8 cellular contexts compared by ENCODE assay signal in genomic region chr15:68819451-68820204, GRCh38. TPM values are rescaled to one million over a fixed set of nuclear protein-coding genes. Genes with fewer than 3 reads are reported as not detected.
A peak's percentile ranks its signal among the peaks of the same experiment; 100 is the strongest.
DNase-seq lines count a peak whose midpoint lies in the region; ATAC-seq and TF ChIP-seq lines count a peak whose summit lies in the region.

No MANE protein-coding gene starts in this region.

- H3K56ac ChIP-seq in IMR-90 (ENCODE audit: extremely low read depth, insufficient read depth, low read length), result peak overlapping the region; percentile 90

- peak overlapping the region; percentile 90 for H3K9ac ChIP-seq in IMR-90 (ENCODE audit: low read depth, low read length)

- H3K4me2 ChIP-seq in DOHH2 (ENCODE audit: low read length), result peak overlapping the region; percentile 85
- H3K4me2 ChIP-seq in IMR-90 (ENCODE audit: low read depth, low read length), result peak overlapping the region; percentile 72

- peak overlapping the region; percentile 83 to 96 for H4K8ac ChIP-seq in IMR-90 (ENCODE audit: low read depth in 2 of 2, low read length in 2 of 2)

- H3K36me3 ChIP-seq in DOHH2 (ENCODE audit: control insufficient read depth, low read length), result peaks cover 65% of the 10 kb centered on the region
- H3K36me3 ChIP-seq in IMR-90 (ENCODE audit: control insufficient read depth, insufficient read depth, low read length), result no peaks in the 10 kb centered on the region

- TF ChIP-seq CTCF in DOHH2 (IDR thresholded peaks at IDR 0.05; ENCODE audit: low read depth, low read length, poor library complexity, severe bottlenecking) (no peak), IMR-90 (conservative IDR thresholded peaks at IDR 0.05; ENCODE audit: low read depth, low read length) (no peak)

- H3K9me2 ChIP-seq in DOHH2 (replicated peaks; ENCODE audit: control insufficient read depth, low read length), result no peaks in the 10 kb centered on the region

- H3K9me3 ChIP-seq in DOHH2 (ENCODE audit: control insufficient read depth, insufficient read depth, low read length) (no peaks in the 10 kb centered on the region), IMR-90 (ENCODE audit: control insufficient read depth, insufficient read depth, low read length) (no peaks in the 10 kb centered on the region), T-helper 17 cell (ENCODE audit: control insufficient read depth, low read length, poor library complexity, severe bottlenecking) (no peaks in the 10 kb centered on the region)

- peak overlapping the region; percentile 98 for H2AK9ac ChIP-seq in IMR-90 (replicated peaks; ENCODE audit: low read depth, low read length, poor library complexity)

- H3K27me3 Mint-ChIP-seq in T-helper 17 cell (no peaks in the 10 kb centered on the region), immature natural killer cell (ENCODE audit: low read depth in 3 of 3) (peaks cover 18 to 30% (median 22%) of the 10 kb centered on the region in 3 donors)

- dilution Hi-C loops in IMR-90 (cut with HindIII; ENCODE audit: low sequenced_read_pairs, unreplicated experiment), result no loop called here

- peak overlapping the region; percentile 94 for H3K4ac ChIP-seq in IMR-90 (ENCODE audit: low read depth, low read length)

- H3K23ac ChIP-seq in IMR-90 (ENCODE audit: low read depth, low read length), result peak overlapping the region; percentile 96

- no TSS peak for BruUV-seq in IMR-90 (replicated peaks; lab: Mats Ljungman, UMichigan)

- TF ChIP-seq RAD21 in IMR-90 (IDR thresholded peaks at IDR 0.05; ENCODE audit: low read length), result no peak

- in situ Hi-C loops in IMR-90 (cut with MboI; ENCODE audit: low sequenced_read_pairs) (no loop called here), T47D (cut with HindIII; ENCODE audit: low pct_unique_long_range_greater_than_20kb, low sequenced_read_pairs) (no loop called here)

- peaks cover 7% of the 10 kb centered on the region; the same call in 1 of the 2 replicates for H3K9me1 ChIP-seq in IMR-90 (ENCODE audit: insufficient read depth, low read length)

- no peak overlapping the region for H2BK20ac ChIP-seq in IMR-90 (ENCODE audit: low read depth, low read length)

- peak overlapping the region; percentile 76 for H3K18ac ChIP-seq in IMR-90 (ENCODE audit: low read depth, low read length)

- POLR2A ChIA-PET in IMR-90 (lab: Charles Lee; ENCODE audit: unreplicated experiment), result no interaction called here

- peaks cover 90% of the 10 kb centered on the region for H3K79me2 ChIP-seq in DOHH2 (ENCODE audit: control insufficient read depth, low read length)

- peak overlapping the region; percentile 95 for H3K14ac ChIP-seq in IMR-90 (replicated peaks; ENCODE audit: low read depth, low read length)

- peak overlapping the region; percentile 39; the same call in 1 of the 3 replicates for H2BK15ac ChIP-seq in IMR-90 (ENCODE audit: low read depth, low read length)

- H3K4me1 Mint-ChIP-seq in T-helper 17 cell (peaks cover 29% of the 10 kb centered on the region), immature natural killer cell (peaks cover 36 to 49% of the 10 kb centered on the region in 2 donors)

- H4K20me1 ChIP-seq in DOHH2 (ENCODE audit: control insufficient read depth, insufficient read depth, low read depth, low read length) (peaks cover 26% of the 10 kb centered on the region), IMR-90 (ENCODE audit: insufficient read depth, low read length) (peaks cover 20% of the 10 kb centered on the region)

- peak overlapping the region; percentile 77 for H2AK5ac ChIP-seq in IMR-90 (ENCODE audit: low read depth, low read length)

- WGBS in IMR-90 (ENCODE audit: extremely low coverage in 2 of 2, insufficient read length in 1 of 2), 2 experiments, result 0% methylated on average over 10 of the region's 52 CpGs; no CpG with 5 or more reads in 1 of the 2 experiments

- H3K36me3 Mint-ChIP-seq in T-helper 17 cell (ENCODE audit: low read depth) (peaks cover 8% of the 10 kb centered on the region), immature natural killer cell (no peaks in the 10 kb centered on the region)

- H3K27ac Mint-ChIP-seq in T-helper 17 cell, result peak overlapping the region; percentile 99
- peak overlapping the region; percentile 87 to 98 (median 94) for H3K27ac Mint-ChIP-seq in immature natural killer cell

- H3K4me3 Mint-ChIP-seq in T-helper 17 cell, result peak overlapping the region; percentile 99
- peak overlapping the region; percentile 94 to 100 (median 96) for H3K4me3 Mint-ChIP-seq in immature natural killer cell

- ATAC-seq in IMR-90 (ENCODE audit: low read depth), result peak; percentile 4
- no peak for ATAC-seq in T-helper 17 cell
- no peak for ATAC-seq in GM18909 (IDR thresholded peaks at IDR 0.05; ENCODE audit: poor library complexity, unreplicated experiment)

- peak overlapping the region; percentile 93 for H3K27ac ChIP-seq in DOHH2 (ENCODE audit: low read depth, low read length)
- peak overlapping the region; percentile 87 for H3K27ac ChIP-seq in IMR-90 (ENCODE audit: insufficient read depth, low read length)
- peak overlapping the region; percentile 92 to 100 (median 99) for H3K27ac ChIP-seq in skin epidermis

- H4K5ac ChIP-seq in IMR-90 (ENCODE audit: low read depth, low read length), result peak overlapping the region; percentile 81

- H3K27me3 ChIP-seq in DOHH2 (ENCODE audit: control insufficient read depth, low read length), result no peaks in the 10 kb centered on the region
- H3K27me3 ChIP-seq in IMR-90 (ENCODE audit: control insufficient read depth, insufficient read depth, low read length), result no peaks in the 10 kb centered on the region

- no peak for TF ChIP-seq POLR2A in IMR-90 (IDR thresholded peaks at IDR 0.05; ENCODE audit: low read depth, low read length)

- peak overlapping the region; percentile 95 for H2AFZ ChIP-seq in IMR-90 (replicated peaks; ENCODE audit: low read length, poor library complexity)

- peaks cover 45% of the 10 kb centered on the region for H3K4me1 ChIP-seq in DOHH2 (ENCODE audit: control insufficient read depth, low read length)
- H3K4me1 ChIP-seq in IMR-90 (ENCODE audit: control insufficient read depth, insufficient read depth, low read length), result peaks cover 10% of the 10 kb centered on the region

- H3K9me3 Mint-ChIP-seq in immature natural killer cell, result peaks cover 0 to 2% (median 0%) of the 10 kb centered on the region in 6 donors

- peak overlapping the region; percentile 97 for H3K4me3 ChIP-seq in DOHH2 (ENCODE audit: low read length)
- H3K4me3 ChIP-seq in IMR-90 (ENCODE audit: insufficient read depth, low read depth, low read length), result peak overlapping the region; percentile 78
- H3K4me3 ChIP-seq in skin epidermis, result peak overlapping the region; percentile 65 to 98 (median 93)

- H2BK120ac ChIP-seq in IMR-90 (ENCODE audit: low read depth, low read length), result peak overlapping the region; percentile 78

- H4K91ac ChIP-seq in IMR-90 (ENCODE audit: insufficient read depth, low read depth, low read length), result peak overlapping the region; percentile 93

- H3F3A ChIP-seq in DOHH2 (ENCODE audit: control insufficient read depth, insufficient read depth), result peaks cover 6% of the 10 kb centered on the region; the same call in 1 of the 2 replicates

- peak; percentile 47 for DNase-seq in IMR-90
- peak in 2 of 3 donors; percentile 14 to 17 for DNase-seq in T-helper 17 cell
- DNase-seq in T47D (ENCODE audit: low read depth in 1 of 2, low spot score in 1 of 2), result peak; percentile 49 to 63
- peak in 1 of 3 donors; percentile 37 for DNase-seq in immature natural killer cell
- DNase-seq in KG1 (lab: John Stamatoyannopoulos, UW), result no peak

- peak overlapping the region; percentile 97 for H2BK5ac ChIP-seq in IMR-90 (ENCODE audit: low read depth, low read length, poor library complexity, severe bottlenecking)

- CTCF ChIA-PET in IMR-90 (lab: Yijun Ruan, JAX), result no interaction called here

- peaks cover 28 to 43% of the 10 kb centered on the region in 2 experiments for H3K79me1 ChIP-seq in IMR-90 (ENCODE audit: low read depth in 1 of 2, low read length in 2 of 2)

- intact Hi-C loops in IMR-90 (cut with micrococcal nuclease), result loop anchor here (5.0 to 10.0 kb wide), 3 partner anchors 37 to 515 kb away; no protein-coding TSS in a partner anchor

TF ChIP-seq in IMR-90, 13 proteins besides CTCF, POLR2A, EP300 and RAD21:
- TF ChIP-seq NFE2L2 (IDR thresholded peaks at IDR 0.05; ENCODE audit: low read depth, low read length), result no peak
- no peak for TF ChIP-seq RFX5 (IDR thresholded peaks at IDR 0.05; ENCODE audit: low read depth, low read length)
- peak; percentile 6; the same call in 1 of the 2 replicates for TF ChIP-seq MAZ (IDR thresholded peaks at IDR 0.05; ENCODE audit: borderline replicate concordance, low read depth, low read length)
- TF ChIP-seq RCOR1 (IDR thresholded peaks at IDR 0.05; ENCODE audit: insufficient replicate concordance, low read length), result no peak
- TF ChIP-seq MXI1 (IDR thresholded peaks at IDR 0.05; ENCODE audit: borderline replicate concordance, low read depth, low read length), result peak; percentile 10; the same call in 1 of the 2 replicates
- TF ChIP-seq CEBPB (IDR thresholded peaks at IDR 0.05; ENCODE audit: low read depth, low read length), result no peak

RNA-seq across cellular contexts. Expression of gene ANP32A, which starts 1.1 kb away (rescaled TPM):
- total RNA-seq in IMR-90 (2012; rRNA removed), result 50.0 and 72.8 TPM in 2 replicates
- 49.2 and 62.4 TPM in 2 replicates for polyA plus RNA-seq in IMR-90 (2012; rRNA removed)
- polyA plus RNA-seq in IMR-90 (2012; cell fraction: cytosol; rRNA removed), result 10.7 and 12.0 TPM in 2 replicates
- 7.1 and 25.0 TPM in 2 replicates for polyA plus RNA-seq in IMR-90 (2012; cell fraction: nucleus; rRNA removed; ENCODE audit: low replicate concordance)
- total RNA-seq in T-helper 17 cell, result 10 to 100 TPM; 78.7 to 83.3 TPM
- polyA plus RNA-seq in immature natural killer cell, result 100 to 1,000 TPM in 1 of 3 donors, 10 to 100 TPM in 2; 76.3 to 147 (median 85.2) TPM
